ENCODE assay signal across 15 cellular contexts in genomic region chr10:15353471-15353870, GRCh38.
"Had no signal": no experiment of that assay in that cellular context is flagged by ENCODE, and none has a peak within 500 bp of the region (broad histone marks: within the 10 kb centered on the region; RNA-seq: fewer than 3 reads in every experiment).

No MANE protein-coding gene starts in this region.

- H3K27me3 ChIP-seq: cardiac muscle cell, foreskin keratinocyte, ovary, sigmoid colon had no signal

- ATAC-seq: foreskin keratinocyte; stimulated activated memory B cell treated with anti-CD40 and anti-IgM and Interleukin-4, amounts not matched to agents 10 μg/mL and 1 μg/mL and 100 μg/mL, for 72 hours had no signal

- H3K36me3 Mint-ChIP-seq: stimulated activated memory B cell treated with anti-CD40 and anti-IgM and Interleukin-4, amounts not matched to agents 10 μg/mL and 1 μg/mL and 100 μg/mL, for 72 hours had no signal

- H3K36me3 ChIP-seq: cardiac muscle cell, left ventricle myocardium inferior, ovary, sigmoid colon, spleen had no signal

- H3K4me3 ChIP-seq: cardiac muscle cell, left ventricle myocardium inferior, ovary, sigmoid colon, spleen had no signal

- H3K27ac Mint-ChIP-seq: activated naive CD8-positive, alpha-beta T cell; stimulated activated memory B cell treated with anti-CD40 and anti-IgM and Interleukin-4, amounts not matched to agents 10 μg/mL and 1 μg/mL and 100 μg/mL, for 72 hours had no signal

- DNase-seq: activated CD4-positive, alpha-beta T cell treated with anti-CD3 and anti-CD28 coated beads, Interleukin-2, amount 50 U/mL, for 4 hours; activated gamma-delta T cell treated with Interleukin-2 at 50 U/mL for 16 hours; dermis blood vessel endothelial cell; foreskin keratinocyte; islet precursor cell; left ventricle myocardium inferior; ovary; sigmoid colon; spleen; stimulated activated CD4-positive, alpha-beta T cell treated with anti-CD3 and anti-CD28 coated beads, Interleukin-4, amount 100 ng/mL, for 4 hours; T-helper 2 cell had no signal

- H3K9me3 Mint-ChIP-seq: stimulated activated memory B cell treated with anti-CD40 and anti-IgM and Interleukin-4, amounts not matched to agents 10 μg/mL and 1 μg/mL and 100 μg/mL, for 72 hours had no signal

- H3K27ac ChIP-seq: cardiac muscle cell, foreskin keratinocyte, left ventricle myocardium inferior, ovary, sigmoid colon, spleen, VCaP had no signal

- H3K4me3 Mint-ChIP-seq: activated naive CD8-positive, alpha-beta T cell; stimulated activated memory B cell treated with anti-CD40 and anti-IgM and Interleukin-4, amounts not matched to agents 10 μg/mL and 1 μg/mL and 100 μg/mL, for 72 hours had no signal

- H3K4me1 ChIP-seq: foreskin keratinocyte had no signal

- H3K4me1 Mint-ChIP-seq: stimulated activated memory B cell treated with anti-CD40 and anti-IgM and Interleukin-4, amounts not matched to agents 10 μg/mL and 1 μg/mL and 100 μg/mL, for 72 hours had no signal

- H3K9me3 ChIP-seq: left ventricle myocardium inferior, ovary, sigmoid colon, spleen had no signal
